In the genomic region with DNA sequence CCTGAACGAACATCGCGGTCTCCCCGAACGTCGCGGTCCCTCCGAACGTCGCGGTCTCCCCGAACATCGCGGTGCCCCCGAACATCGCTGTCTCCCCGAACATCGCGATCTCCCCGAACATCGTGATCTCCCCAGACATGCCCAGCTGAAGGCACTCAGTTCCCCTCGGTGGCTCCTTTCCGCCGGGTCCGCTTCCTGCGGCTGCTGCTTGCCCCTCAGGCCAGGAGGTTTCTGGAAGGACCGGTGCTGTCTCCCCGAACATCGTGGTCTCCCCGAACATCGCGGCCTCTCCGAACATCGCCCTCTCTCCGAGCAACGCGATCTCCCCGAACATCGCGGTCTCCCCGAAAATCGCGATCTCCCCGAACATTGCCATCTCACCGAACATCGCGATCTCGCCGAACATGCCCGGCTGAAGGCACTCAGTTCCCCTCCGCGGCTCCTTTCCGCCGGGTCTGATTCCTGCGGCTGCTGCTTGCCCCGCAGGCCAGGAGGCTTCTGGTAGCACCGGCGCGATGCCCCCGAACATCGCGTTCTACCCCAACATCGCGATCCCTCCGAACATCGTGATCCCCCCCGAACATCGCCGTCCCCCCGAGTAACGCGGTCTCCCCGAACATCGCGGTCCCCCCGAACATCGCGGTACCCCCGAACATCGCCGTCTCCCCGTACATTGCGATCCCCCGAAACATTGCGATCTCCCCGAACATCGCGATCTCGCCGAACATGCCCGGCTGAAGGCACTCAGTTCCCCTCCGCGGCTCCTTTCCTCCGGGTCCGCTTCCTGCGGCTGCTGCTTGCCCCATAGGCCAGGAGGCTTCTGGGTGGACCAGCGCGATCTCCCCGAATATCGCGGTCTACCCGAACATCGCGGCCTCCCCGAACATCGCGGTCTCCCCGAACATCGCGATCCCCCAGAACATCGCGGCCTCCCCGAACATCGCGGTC, we compare ENCODE assay signal across 8 cellular contexts. TPM values are rescaled to one million over a fixed set of nuclear protein-coding genes. Genes with fewer than 3 reads are reported as not detected.
DNase-seq lines count a peak whose midpoint lies in the region; ATAC-seq and TF ChIP-seq lines count a peak whose summit lies in the region.

No MANE protein-coding gene starts in this region.

- H3K4me3 ChIP-seq in gastroesophageal sphincter: peak overlapping the region; percentile 1 to 51

- H3K36me3 Mint-ChIP-seq in activated CD4-positive, alpha-beta T cell treated with anti-CD3 and anti-CD28 coated beads, Interleukin-2, amount 10 ng/mL, durations not matched to agents 24 days and 14 days (ENCODE audit: low read depth): peaks cover 2% of the 10 kb centered on the region

- DNase-seq in activated CD4-positive, alpha-beta T cell treated with anti-CD3 and anti-CD28 coated beads, Interleukin-2, amount 10 ng/mL, durations not matched to agents 24 days and 14 days: peak; percentile 78
- DNase-seq in activated CD4-positive, alpha-beta T cell treated with anti-CD3 and anti-CD28 coated beads, Interleukin-2, amount 50 U/mL, for 4 hours: no peak
- DNase-seq in activated CD8-positive, alpha-beta memory T cell treated with anti-CD3 and anti-CD28 coated beads, Interleukin-2, amount 50 U/mL, for 4 hours: peak; percentile 34
- DNase-seq in retina (peak; percentile 84), posterior cingulate gyrus (no peak)

- WGBS in gastroesophageal sphincter (ENCODE audit: low coverage in 1 of 2), 2 donors: 0% methylated on average over 5 to 10 of the region's 115 CpGs

- H3K4me3 Mint-ChIP-seq in activated CD4-positive, alpha-beta T cell treated with anti-CD3 and anti-CD28 coated beads, Interleukin-2, amount 10 ng/mL, durations not matched to agents 24 days and 14 days: peak overlapping the region; percentile 95

- H3K27me3 Mint-ChIP-seq in activated CD4-positive, alpha-beta T cell treated with anti-CD3 and anti-CD28 coated beads, Interleukin-2, amount 10 ng/mL, durations not matched to agents 24 days and 14 days: peaks cover 74% of the 10 kb centered on the region

- intact Hi-C loops in activated CD4-positive, alpha-beta T cell treated with anti-CD3 and anti-CD28 coated beads, Interleukin-2, amount 10 ng/mL, durations not matched to agents 24 days and 14 days (cut with micrococcal nuclease): no loop called here
- intact Hi-C loops in posterior cingulate gyrus (cut with DNase I): no loop called here

- no peak for TF ChIP-seq POLR2A in gastroesophageal sphincter (IDR thresholded peaks at IDR 0.05)

- ATAC-seq in gastroesophageal sphincter (no peak), GM19324 (IDR thresholded peaks at IDR 0.05; ENCODE audit: low FRiP score, unreplicated experiment) (no peak), HG03520 (IDR thresholded peaks at IDR 0.05; ENCODE audit: unreplicated experiment) (no peak)

- H3K27ac Mint-ChIP-seq in activated CD4-positive, alpha-beta T cell treated with anti-CD3 and anti-CD28 coated beads, Interleukin-2, amount 10 ng/mL, durations not matched to agents 24 days and 14 days: peak overlapping the region; percentile 89

- no peak for TF ChIP-seq EP300 in gastroesophageal sphincter (IDR thresholded peaks at IDR 0.05)

- H3K36me3 ChIP-seq in gastroesophageal sphincter: no peaks in the 10 kb centered on the region

- TF ChIP-seq CTCF in gastroesophageal sphincter (IDR thresholded peaks at IDR 0.05): no peak

- H3K4me1 ChIP-seq in gastroesophageal sphincter: peaks cover 0 to 26% (median 17%) of the 10 kb centered on the region in 3 donors

- H3K9me3 ChIP-seq in gastroesophageal sphincter: no peaks in the 10 kb centered on the region

- no peaks in the 10 kb centered on the region for H3K9me3 Mint-ChIP-seq in activated CD4-positive, alpha-beta T cell treated with anti-CD3 and anti-CD28 coated beads, Interleukin-2, amount 10 ng/mL, durations not matched to agents 24 days and 14 days

- H3K27me3 ChIP-seq in gastroesophageal sphincter: peaks cover 100% of the 10 kb centered on the region

- peaks cover 33% of the 10 kb centered on the region for H3K4me1 Mint-ChIP-seq in activated CD4-positive, alpha-beta T cell treated with anti-CD3 and anti-CD28 coated beads, Interleukin-2, amount 10 ng/mL, durations not matched to agents 24 days and 14 days

- H3K27ac ChIP-seq in gastroesophageal sphincter: no peak overlapping the region

RNA-seq across cellular contexts. Expression of gene ULBP1, which starts 0.8 kb away (rescaled TPM):
- total RNA-seq in activated CD4-positive, alpha-beta T cell treated with anti-CD3 and anti-CD28 coated beads, Interleukin-2, amount 10 ng/mL, durations not matched to agents 24 days and 14 days: 0.49 and 0.76 TPM in 2 replicates
- total RNA-seq in gastroesophageal sphincter: under 1 TPM in 2 of 4 donors, not detected in 2; 0.07 to 0.27 TPM

RNA-seq across cellular contexts. Expression of gene ULBP2, which starts 22.7 kb away (rescaled TPM):
- 0.40 and 0.47 TPM in 2 replicates for total RNA-seq in activated CD4-positive, alpha-beta T cell treated with anti-CD3 and anti-CD28 coated beads, Interleukin-2, amount 10 ng/mL, durations not matched to agents 24 days and 14 days
- under 1 TPM in 2 of 4 donors, not detected in 2; 0.39 to 0.74 TPM for total RNA-seq in gastroesophageal sphincter

RNA-seq across cellular contexts. Expression of gene RAET1G, which starts 41.6 kb away (rescaled TPM):
- not detected in 2 replicates for total RNA-seq in activated CD4-positive, alpha-beta T cell treated with anti-CD3 and anti-CD28 coated beads, Interleukin-2, amount 10 ng/mL, durations not matched to agents 24 days and 14 days
- total RNA-seq in gastroesophageal sphincter: 1 to 10 TPM in 1 of 4 donors, not detected in 3; 1.4 TPM

Comparison
In these comparisons a context has a peak if more than half of its experiments do, and no peak if none do; other contexts are left out.
1. DNase-seq: peak in activated CD4-positive, alpha-beta T cell treated with anti-CD3 and anti-CD28 coated beads, Interleukin-2, amount 10 ng/mL, durations not matched to agents 24 days and 14 days (single experiment), activated CD8-positive, alpha-beta memory T cell treated with anti-CD3 and anti-CD28 coated beads, Interleukin-2, amount 50 U/mL, for 4 hours (single experiment) and retina (single experiment); none in activated CD4-positive, alpha-beta T cell treated with anti-CD3 and anti-CD28 coated beads, Interleukin-2, amount 50 U/mL, for 4 hours (0 of 2) and posterior cingulate gyrus (0 of 10).